Comparison of ENCODE assay signal across 1 cellular context in genomic region chr18:63253018-63253417, GRCh38.
TF ChIP-seq lines count a peak whose summit lies in the region.

No MANE protein-coding gene starts in this region.

TF ChIP-seq in IMR-90, 13 proteins besides CTCF, POLR2A, EP300 and RAD21 (continued from another document):
- TF ChIP-seq ELK1 (IDR thresholded peaks at IDR 0.05; ENCODE audit: borderline replicate concordance, low read depth, low read length): no peak
- no peak for TF ChIP-seq FOS (IDR thresholded peaks at IDR 0.05; ENCODE audit: low read depth, low read length)
- TF ChIP-seq MAFK (IDR thresholded peaks at IDR 0.05; ENCODE audit: low read depth, low read length): no peak
- TF ChIP-seq MAZ (IDR thresholded peaks at IDR 0.05; ENCODE audit: borderline replicate concordance, low read depth, low read length): no peak
